Comparison of ENCODE assay signal across 8 cellular contexts in the genomic region with DNA sequence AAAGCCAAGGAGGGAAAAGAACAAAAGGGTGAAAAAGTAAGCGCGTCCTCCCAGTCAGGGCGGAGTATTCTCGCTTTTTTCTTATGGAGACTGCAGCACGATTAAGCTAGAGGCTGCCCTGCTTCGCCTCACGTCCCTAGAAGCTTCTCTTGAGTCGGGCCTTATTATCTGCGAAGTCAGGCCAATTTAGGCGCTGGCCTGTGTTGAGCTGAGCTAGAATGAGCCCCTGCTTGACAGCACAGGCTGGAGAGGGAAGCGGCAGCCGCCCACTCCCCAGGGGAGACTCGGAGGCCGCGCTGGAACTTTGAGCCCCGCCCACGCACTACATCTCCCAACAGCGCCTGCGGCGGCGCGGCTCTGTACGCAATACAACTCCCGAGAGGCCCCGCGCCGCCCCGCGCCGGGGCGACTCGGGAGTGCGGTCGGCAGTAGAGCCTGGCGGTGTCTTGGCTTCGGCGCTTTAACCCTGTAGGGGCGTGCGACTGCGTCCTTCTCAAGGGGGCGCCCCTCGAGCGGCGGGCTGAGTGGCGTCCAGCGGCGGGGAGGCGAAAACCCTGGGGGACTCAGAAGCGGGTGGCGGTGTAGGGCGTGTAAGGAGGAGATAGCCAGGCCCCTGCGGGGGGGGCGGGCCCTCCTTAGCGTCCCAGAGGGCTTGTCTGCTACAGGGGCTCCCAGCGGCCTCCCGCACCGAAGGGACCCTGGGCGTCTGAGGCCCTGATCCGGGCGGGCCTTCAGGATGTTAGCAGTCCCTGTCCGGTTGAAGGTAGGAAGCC. TPM values are rescaled to one million over a fixed set of nuclear protein-coding genes. Genes with fewer than 3 reads are reported as not detected.
DNase-seq lines count a peak whose midpoint lies in the region; ATAC-seq and TF ChIP-seq lines count a peak whose summit lies in the region.

No MANE protein-coding gene starts in this region.

- H2AK5ac ChIP-seq in H9 (ENCODE audit: insufficient read length, low read length) (no peak overlapping the region), neuronal stem cell (ENCODE audit: low read depth, low read length) (peak overlapping the region; percentile 87)

- H3K9me3 Mint-ChIP-seq in H9 = peaks cover 18 to 30% of the 10 kb centered on the region in 2 experiments

- no peak overlapping the region for H4K5ac ChIP-seq in H9 (ENCODE audit: insufficient read length, low read depth, low read length)

- H3K36me3 ChIP-seq in neuronal stem cell (replicated peaks in 1 of 2; ENCODE audit: control insufficient read depth in 2 of 2, insufficient read depth in 2 of 2, low read length in 2 of 2) = peaks cover 0 to 48% of the 10 kb centered on the region in 2 donors
- peaks cover 14 to 31% (median 23%) of the 10 kb centered on the region in 5 donors for H3K36me3 ChIP-seq in subcutaneous abdominal adipose tissue (ENCODE audit: control insufficient read depth in 5 of 5, insufficient read depth in 5 of 5, low read length in 5 of 5)

- TF ChIP-seq CTCF in H9 (conservative IDR thresholded peaks at IDR 0.05) = peak; percentile 46
- TF ChIP-seq CTCF in foreskin keratinocyte (conservative IDR thresholded peaks at IDR 0.05) = peak; percentile 35

- H3K79me1 ChIP-seq in H9 (ENCODE audit: insufficient read depth, low read depth, low read length, poor library complexity, severe bottlenecking) (no peaks in the 10 kb centered on the region), neuronal stem cell (ENCODE audit: low read depth, low read length) (no peaks in the 10 kb centered on the region)

- H2BK15ac ChIP-seq in H9 (ENCODE audit: low read depth, low read length) (no peak overlapping the region), neuronal stem cell (ENCODE audit: low read length) (peak overlapping the region; percentile 2)

- H3K23me2 ChIP-seq in H9 (ENCODE audit: insufficient read length, low read depth, low read length, poor library complexity, severe bottlenecking) = peaks cover 5% of the 10 kb centered on the region

- H2BK5ac ChIP-seq in H9 (ENCODE audit: insufficient read length, low read length) (no peak overlapping the region), neuronal stem cell (ENCODE audit: low read length) (peak overlapping the region; percentile 85)

- no peak overlapping the region for H3K56ac ChIP-seq in H9 (ENCODE audit: insufficient read length, low read depth, low read length)

- H3K18ac ChIP-seq in H9 (ENCODE audit: insufficient read length, low read depth, low read length) (no peak overlapping the region), neuronal stem cell (ENCODE audit: low read length) (peak overlapping the region; percentile 99)

- H3T11ph ChIP-seq in H9 (ENCODE audit: low read length) = no peak overlapping the region

- no peaks in the 10 kb centered on the region; a peak in 3 of 7 replicates for H3K36me3 Mint-ChIP-seq in H9 (ENCODE audit: insufficient read depth in 1 of 3, low read depth in 3 of 3)

- H3K4me1 ChIP-seq in H9 (ENCODE audit: insufficient read depth, low read length) (no peaks in the 10 kb centered on the region; the same call in 1 of the 2 replicates), foreskin keratinocyte (peaks cover 10% of the 10 kb centered on the region), neuronal stem cell (ENCODE audit: control insufficient read depth in 2 of 2, insufficient read depth in 1 of 2, low read depth in 1 of 2, low read length in 2 of 2) (peaks cover 28 to 29% of the 10 kb centered on the region in 2 donors), subcutaneous abdominal adipose tissue (ENCODE audit: control insufficient read depth in 5 of 5, insufficient read depth in 5 of 5, low read length in 5 of 5) (peaks cover 21 to 63% (median 61%) of the 10 kb centered on the region in 5 donors)

- no peak overlapping the region for H3K27ac ChIP-seq in H9 (ENCODE audit: insufficient read length, low read depth, low read length)
- peak overlapping the region; percentile 56 for H3K27ac ChIP-seq in foreskin keratinocyte
- peak overlapping the region; percentile 99 for H3K27ac ChIP-seq in neuronal stem cell (replicated peaks; ENCODE audit: low read length)
- peak overlapping the region; percentile 100 for H3K27ac ChIP-seq in subcutaneous abdominal adipose tissue (ENCODE audit: low read depth, low read length)

- peak overlapping the region; percentile 33 for H3K9ac ChIP-seq in H9 (ENCODE audit: extremely low read depth, insufficient read length, low read length)
- peak overlapping the region; percentile 87 for H3K9ac ChIP-seq in neuronal stem cell (ENCODE audit: low read depth, low read length, poor library complexity)
- H3K9ac ChIP-seq in subcutaneous abdominal adipose tissue (ENCODE audit: low read length in 5 of 5) = peak overlapping the region; percentile 96 to 99 (median 98)

- H3K27me3 ChIP-seq in H9 (ENCODE audit: insufficient read depth, low read length) (peaks cover 59% of the 10 kb centered on the region), foreskin keratinocyte (no peaks in the 10 kb centered on the region), neuronal stem cell (ENCODE audit: control insufficient read depth in 3 of 3, insufficient read depth in 3 of 3, low read depth in 1 of 3, low read length in 3 of 3) (no peaks in the 10 kb centered on the region), subcutaneous abdominal adipose tissue (ENCODE audit: control insufficient read depth in 5 of 5, insufficient read depth in 4 of 5, low read length in 5 of 5) (peaks cover 0 to 4% (median 0%) of the 10 kb centered on the region in 5 donors)

- H3K9me3 ChIP-seq in H9 (ENCODE audit: control insufficient read depth, low read depth, low read length) = peaks cover under 1% of the 10 kb centered on the region
- H3K9me3 ChIP-seq in neuronal stem cell (replicated peaks in 1 of 2; ENCODE audit: control insufficient read depth in 2 of 2, insufficient read depth in 1 of 2, low read depth in 1 of 2, low read length in 2 of 2) = peaks cover 3 to 32% of the 10 kb centered on the region in 2 donors
- peaks cover 0 to 11% (median 5%) of the 10 kb centered on the region in 5 donors for H3K9me3 ChIP-seq in subcutaneous abdominal adipose tissue (ENCODE audit: control insufficient read depth in 5 of 5, low read length in 5 of 5)

- H2AFZ ChIP-seq in H9 (ENCODE audit: low read length) (peak overlapping the region; percentile 17), neuronal stem cell (ENCODE audit: low read length) (peak overlapping the region; percentile 90)

- H4K8ac ChIP-seq in H9 (replicated peaks; ENCODE audit: insufficient read length, low read depth, low read length) (no peak overlapping the region), neuronal stem cell (ENCODE audit: low read depth, low read length) (peak overlapping the region; percentile 45)

- H3K79me2 ChIP-seq in H9 (ENCODE audit: insufficient read depth, low read length) = no peaks in the 10 kb centered on the region

- no peak overlapping the region for H2BK120ac ChIP-seq in H9 (ENCODE audit: low read depth, low read length, poor library complexity, severe bottlenecking)
- H2BK120ac ChIP-seq in neuronal stem cell (ENCODE audit: low read depth, low read length) = peak overlapping the region; percentile 12

- no peak overlapping the region; the same call in 1 of the 2 replicates for H3K14ac ChIP-seq in H9 (ENCODE audit: insufficient read depth, low read length)
- H3K14ac ChIP-seq in neuronal stem cell (ENCODE audit: low read length) = peak overlapping the region; percentile 86

- peak; percentile 67 for ATAC-seq in foreskin keratinocyte

- peak overlapping the region; percentile 59 to 96 (median 93); a peak in 4 of 7 replicates for H3K27ac Mint-ChIP-seq in H9

- H4K91ac ChIP-seq in H9 (ENCODE audit: insufficient read length, low read depth, low read length) (no peak overlapping the region), neuronal stem cell (ENCODE audit: low read depth, low read length, poor library complexity) (no peak overlapping the region)

- H3K4me3 ChIP-seq in neuronal stem cell (ENCODE audit: low read length in 2 of 2) (peak overlapping the region; percentile 85 to 90), subcutaneous abdominal adipose tissue (ENCODE audit: low read depth in 1 of 5, low read length in 5 of 5) (peak overlapping the region; percentile 73 to 99 (median 96))

- no peak overlapping the region for H2BK12ac ChIP-seq in H9 (ENCODE audit: insufficient read length, low read depth, low read length)
- H2BK12ac ChIP-seq in neuronal stem cell (ENCODE audit: low read length) = no peak overlapping the region

- peak overlapping the region; percentile 84 to 94 for H3K4me3 Mint-ChIP-seq in H9

- WGBS in H9 (ENCODE audit: extremely low coverage, insufficient read length, low lambda C conversion rate) = no CpG with 5 or more reads among the region's 61 CpGs
- no CpG with 5 or more reads among the region's 61 CpGs for WGBS in neuronal stem cell (ENCODE audit: extremely low coverage in 2 of 2, insufficient read length in 2 of 2, insufficient replicate concordance in 1 of 2), 2 donors

- DNase-seq in GDM1 (lab: John Stamatoyannopoulos, UW) (peak; percentile 84), H9 (peak; percentile 90), M059J (ENCODE audit: low read depth) (peak; percentile 92), SHP77 (lab: John Stamatoyannopoulos, UW) (peak; percentile 59 to 92), foreskin keratinocyte (peak; percentile 67 to 81), neuronal stem cell (ENCODE audit: low spot score) (peak; percentile 93)
- peak; percentile 81 for DNase-seq in activated gamma-delta T cell treated with anti-CD3 and anti-CD28 coated beads, Interleukin-2, amount 50 U/mL, for 16 hours (ENCODE audit: low read depth)

- H3K27me3 Mint-ChIP-seq in H9 (ENCODE audit: low read depth) = peaks cover 46% of the 10 kb centered on the region

- no peak overlapping the region for H3K23ac ChIP-seq in H9 (ENCODE audit: insufficient read length, low read depth, low read length)
- H3K23ac ChIP-seq in neuronal stem cell (ENCODE audit: low read depth, low read length, poor library complexity) = peak overlapping the region; percentile 77

- H2BK20ac ChIP-seq in H9 (ENCODE audit: low read depth, low read length, poor library complexity, severe bottlenecking) = no peak overlapping the region

- H4K20me1 ChIP-seq in H9 (ENCODE audit: control insufficient read depth, insufficient read depth, insufficient read length) = peaks cover 3% of the 10 kb centered on the region

- H3K4me2 ChIP-seq in H9 (ENCODE audit: insufficient read depth, insufficient read length, low read length) (peak overlapping the region; percentile 81), neuronal stem cell (ENCODE audit: insufficient read depth, low read length, poor library complexity, severe bottlenecking) (peak overlapping the region; percentile 89)

- H3K4me1 Mint-ChIP-seq in H9 = peaks cover 27 to 36% of the 10 kb centered on the region in 2 experiments

- H3K4ac ChIP-seq in H9 (ENCODE audit: low read depth, low read length) = no peak overlapping the region
- H3K4ac ChIP-seq in neuronal stem cell (ENCODE audit: low read length) = peak overlapping the region; percentile 84

RNA-seq across cellular contexts. Expression of gene ZNF436, which starts 0.9 kb away (rescaled TPM):
- 0.44 and 0.52 TPM in 2 replicates for total RNA-seq in H9 (2021)
- 18.3 and 18.6 TPM in 2 replicates for total RNA-seq in M059J (2014; rRNA removed; shearing (Covaris generic))
- total RNA-seq in foreskin keratinocyte = 11.8 TPM in 2 replicates
- 3.1 and 4.0 TPM in 2 replicates for polyA plus RNA-seq in foreskin keratinocyte
- polyA plus RNA-seq in neuronal stem cell (2013, experiment 1 of 2) = 5.8 TPM
- polyA plus RNA-seq in neuronal stem cell (2013, experiment 2 of 2) = 5.8 TPM

RNA-seq across cellular contexts. Expression of gene HNRNPR, which starts 24.7 kb away (rescaled TPM):
- total RNA-seq in H9 (2021) = 196 and 197 TPM in 2 replicates
- 114 and 166 TPM in 2 replicates for total RNA-seq in M059J (2014; rRNA removed; shearing (Covaris generic))
- total RNA-seq in foreskin keratinocyte = 153 and 184 TPM in 2 replicates
- polyA plus RNA-seq in foreskin keratinocyte = 110 and 129 TPM in 2 replicates
- polyA plus RNA-seq in neuronal stem cell (2013, experiment 1 of 2) = 240 TPM
- 241 TPM for polyA plus RNA-seq in neuronal stem cell (2013, experiment 2 of 2)

RNA-seq across cellular contexts. Expression of gene TCEA3, which starts 55.8 kb away (rescaled TPM):
- 0.29 and 0.37 TPM in 2 replicates for total RNA-seq in H9 (2021)
- total RNA-seq in M059J (2014; rRNA removed; shearing (Covaris generic)) = 0.07 and 0.30 TPM in 2 replicates
- total RNA-seq in foreskin keratinocyte = 0.71 and 1.4 TPM in 2 replicates
- 0.90 and 1.2 TPM in 2 replicates for polyA plus RNA-seq in foreskin keratinocyte
- 2.2 TPM for polyA plus RNA-seq in neuronal stem cell (2013, experiment 1 of 2)
- polyA plus RNA-seq in neuronal stem cell (2013, experiment 2 of 2) = 2.3 TPM

Comparison
In these comparisons a context has a peak if more than half of its experiments do, and no peak if none do; other contexts are left out.
1. H3K9ac ChIP-seq: peak in every context shown above with its lines; median percentile 98 in subcutaneous abdominal adipose tissue; 87 in neuronal stem cell; 33 in H9.